Comparison of ENCODE assay signal across 1 cellular context in the genomic region with DNA sequence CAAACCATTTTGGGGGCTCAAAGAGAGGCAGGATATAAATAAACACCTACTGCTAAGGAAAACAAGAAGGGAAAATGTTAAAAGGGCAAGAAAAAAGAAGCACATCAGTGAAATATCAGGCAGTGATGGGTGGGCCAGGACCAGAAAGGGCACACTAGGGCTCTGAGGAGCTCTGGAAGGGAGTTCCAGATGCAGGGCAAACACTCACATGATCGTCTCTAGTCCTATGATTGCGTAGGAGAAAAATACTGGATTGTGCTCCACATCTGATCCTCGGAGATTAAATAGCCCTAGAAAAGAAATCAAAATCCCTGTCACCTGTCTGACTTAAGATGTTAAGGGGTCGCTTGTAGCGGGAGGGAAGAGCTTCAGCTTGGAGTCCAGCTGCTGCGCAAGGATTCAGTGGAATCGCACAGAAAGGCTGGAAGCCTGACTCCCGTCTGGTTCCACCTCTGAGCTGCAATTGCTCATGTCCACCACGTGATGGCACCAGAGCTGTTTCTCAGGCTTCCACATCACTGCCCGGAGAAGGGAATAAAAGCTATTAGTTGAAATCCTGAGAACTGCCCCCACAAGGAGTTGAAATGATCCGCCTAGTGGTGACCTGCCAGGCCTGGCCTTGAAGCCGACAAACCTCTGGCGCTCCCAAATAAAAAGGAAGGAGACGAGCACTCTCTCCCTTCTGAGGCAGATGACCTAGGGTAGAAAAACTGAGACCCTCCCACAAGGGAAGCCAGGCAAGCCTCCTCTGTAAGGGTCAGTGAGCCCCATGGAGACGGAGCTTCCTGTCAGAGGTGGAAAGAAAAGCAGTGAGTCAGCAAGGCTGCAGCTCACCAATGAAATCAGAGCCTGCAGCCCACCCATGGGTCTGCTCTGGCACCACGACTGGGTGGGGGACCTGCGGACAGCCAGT.
TF ChIP-seq lines count a peak whose summit lies in the region.

No MANE protein-coding gene starts in this region.

TF ChIP-seq in IMR-90, 13 proteins besides CTCF, POLR2A, EP300 and RAD21:
- TF ChIP-seq NFE2L2 (IDR thresholded peaks at IDR 0.05; ENCODE audit: low read depth, low read length) (peak; percentile 2), MAZ (IDR thresholded peaks at IDR 0.05; ENCODE audit: borderline replicate concordance, low read depth, low read length) (peak; percentile 95), CHD1 (IDR thresholded peaks at IDR 0.05; ENCODE audit: low read depth, low read length) (no peak), CEBPB (IDR thresholded peaks at IDR 0.05; ENCODE audit: low read depth, low read length) (no peak), MXI1 (IDR thresholded peaks at IDR 0.05; ENCODE audit: borderline replicate concordance, low read depth, low read length) (no peak), SMC3 (IDR thresholded peaks at IDR 0.05; ENCODE audit: low read depth, low read length) (peak; percentile 94)
- TF ChIP-seq, protein P1, sequence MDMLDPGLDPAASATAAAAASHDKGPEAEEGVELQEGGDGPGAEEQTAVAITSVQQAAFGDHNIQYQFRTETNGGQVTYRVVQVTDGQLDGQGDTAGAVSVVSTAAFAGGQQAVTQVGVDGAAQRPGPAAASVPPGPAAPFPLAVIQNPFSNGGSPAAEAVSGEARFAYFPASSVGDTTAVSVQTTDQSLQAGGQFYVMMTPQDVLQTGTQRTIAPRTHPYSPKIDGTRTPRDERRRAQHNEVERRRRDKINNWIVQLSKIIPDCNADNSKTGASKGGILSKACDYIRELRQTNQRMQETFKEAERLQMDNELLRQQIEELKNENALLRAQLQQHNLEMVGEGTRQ (IDR thresholded peaks at IDR 0.05; ENCODE audit: low read depth, low read length) = peak; percentile 59; the same call in 1 of the 2 replicates
